Comparison of ENCODE assay signal across 10 cellular contexts in the genomic region with DNA sequence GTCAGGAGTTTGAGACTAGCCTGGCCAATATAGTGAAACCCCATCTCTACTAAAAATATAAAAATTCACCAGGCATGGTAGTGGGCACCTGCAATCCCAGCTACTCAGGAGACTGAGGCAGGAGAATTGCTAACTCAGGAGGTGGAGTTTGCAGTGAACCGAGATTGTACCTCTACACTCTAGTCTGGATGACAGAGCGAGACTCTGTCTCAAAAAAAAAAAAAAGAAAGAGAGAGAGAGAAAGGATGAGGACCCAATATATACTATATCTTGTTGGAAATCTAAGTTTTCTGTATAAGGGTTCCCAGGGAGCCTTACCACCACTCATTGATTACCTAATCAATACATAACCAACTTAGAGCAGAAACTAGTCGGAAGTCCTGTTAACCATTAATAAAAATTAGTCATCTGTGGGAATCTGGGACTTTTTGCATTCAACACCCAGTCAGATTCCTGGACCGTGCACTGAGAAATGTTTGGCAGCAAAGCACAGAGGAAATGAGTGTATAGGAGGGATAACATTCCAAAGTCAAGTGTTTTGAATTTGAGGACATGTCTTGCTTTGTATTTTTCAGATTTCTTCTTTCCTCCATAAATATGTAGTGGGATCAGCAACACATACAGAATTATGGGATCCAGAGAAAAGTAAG. TPM values are rescaled to one million over a fixed set of nuclear protein-coding genes. Genes with fewer than 3 reads are reported as not detected.
A peak's percentile ranks its signal among the peaks of the same experiment; 100 is the strongest.
DNase-seq lines count a peak whose midpoint lies in the region; ATAC-seq and TF ChIP-seq lines count a peak whose summit lies in the region.
"Had no signal": no experiment of that assay in that cellular context is flagged by ENCODE, and none has a peak within 500 bp of the region (broad histone marks: within the 10 kb centered on the region; RNA-seq: fewer than 3 reads in every experiment).

No MANE protein-coding gene starts in this region.

- H3K4me3 ChIP-seq in RWPE2 (ENCODE audit: severe bottlenecking) (no peak overlapping the region), fibroblast of mammary gland (ENCODE audit: control insufficient read depth, low read depth, low read length) (no peak overlapping the region)

- peak overlapping the region; percentile 77 for H3K27ac Mint-ChIP-seq in osteocyte (ENCODE audit: unreplicated experiment)

- peaks cover 28% of the 10 kb centered on the region for H3K4me1 Mint-ChIP-seq in osteocyte (ENCODE audit: unreplicated experiment)

- ATAC-seq in RWPE2 (ENCODE audit: low read depth) (peak; percentile 71), HG03460 (IDR thresholded peaks at IDR 0.05; ENCODE audit: unreplicated experiment) (no peak)

- H3K27me3 ChIP-seq in RWPE2 (ENCODE audit: insufficient read depth, poor library complexity, severe bottlenecking), result no peaks in the 10 kb centered on the region

- H3K36me3 Mint-ChIP-seq in osteocyte (ENCODE audit: unreplicated experiment), result peaks cover 6% of the 10 kb centered on the region

- peak; percentile 92 for DNase-seq in EH (ENCODE audit: low read depth)
- no peak for DNase-seq in RWPE2 (ENCODE audit: low spot score)
- peak; percentile 87 for DNase-seq in fibroblast of mammary gland (ENCODE audit: low read depth)
- no peak for DNase-seq in osteocyte (ENCODE audit: extremely low spot score, unreplicated experiment)
- no peak for DNase-seq in NCI-H2081 (lab: John Stamatoyannopoulos, UW)
- no peak for DNase-seq in occipital lobe (lab: John Stamatoyannopoulos, UW)
- no peak for DNase-seq in OCI-M1 (lab: John Stamatoyannopoulos, UW)
- DNase-seq: aorta, GOT3 had no signal

- no peaks in the 10 kb centered on the region for H3K27me3 Mint-ChIP-seq in osteocyte (ENCODE audit: unreplicated experiment)

- no peaks in the 10 kb centered on the region for H3K9me3 Mint-ChIP-seq in osteocyte (ENCODE audit: unreplicated experiment)

- peaks cover 40% of the 10 kb centered on the region for H3K4me1 ChIP-seq in RWPE2 (ENCODE audit: insufficient read depth, poor library complexity, severe bottlenecking)

- no peaks in the 10 kb centered on the region for H3K9me3 ChIP-seq in RWPE2 (ENCODE audit: severe bottlenecking)

- TF ChIP-seq CTCF in RWPE2 (IDR thresholded peaks at IDR 0.05; ENCODE audit: poor library complexity, severe bottlenecking), result no peak
- no peak for TF ChIP-seq CTCF in fibroblast of mammary gland (conservative IDR thresholded peaks at IDR 0.05; ENCODE audit: control insufficient read depth, insufficient read depth, low read depth, low read length)
- no peak for TF ChIP-seq CTCF in osteocyte (IDR thresholded peaks at IDR 0.05)

- peak overlapping the region; percentile 99 for H3K27ac ChIP-seq in RWPE2 (ENCODE audit: poor library complexity, severe bottlenecking)

- peaks cover 49% of the 10 kb centered on the region for H3K36me3 ChIP-seq in RWPE2 (ENCODE audit: low read depth)

- no peak overlapping the region for H3K4me3 Mint-ChIP-seq in osteocyte (ENCODE audit: unreplicated experiment)

RNA-seq across cellular contexts. Expression of gene NR2C1, which starts 44.8 kb away (rescaled TPM):
- total RNA-seq in osteocyte (50.0 and 53.4 TPM in 2 replicates), occipital lobe (42.0 TPM)

Comparison
In these comparisons a context has a peak if more than half of its experiments do, and no peak if none do; other contexts are left out.
1. DNase-seq: peak in EH (single experiment) and fibroblast of mammary gland (single experiment); none in RWPE2 (single experiment), osteocyte (single experiment), NCI-H2081 (0 of 2), occipital lobe (single experiment) and OCI-M1 (single experiment).